ENCODE assay signal across 18 cellular contexts in the genomic region with DNA sequence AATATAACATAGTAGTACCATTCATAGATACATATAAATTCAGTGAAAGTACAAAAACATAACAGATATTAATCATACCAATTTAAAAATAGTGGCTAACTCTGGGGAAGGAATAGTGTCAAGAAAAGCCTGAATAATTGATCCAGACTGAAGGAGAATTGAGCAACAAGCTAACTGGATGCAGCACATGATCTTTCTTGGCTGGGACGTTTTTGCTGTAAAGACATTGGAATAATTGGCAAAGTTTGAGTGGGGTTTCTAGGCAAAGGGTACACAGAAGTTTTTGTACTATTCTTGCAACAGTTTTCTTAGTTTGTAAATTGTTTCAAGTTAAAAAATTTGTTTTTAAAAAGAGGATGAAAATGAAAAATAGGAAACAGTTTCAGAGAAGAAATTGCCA. TPM values are rescaled to one million over a fixed set of nuclear protein-coding genes. Genes with fewer than 3 reads are reported as not detected.
DNase-seq lines count a peak whose midpoint lies in the region; ATAC-seq lines count a peak whose summit lies in the region.
"Had no signal": no experiment of that assay in that cellular context is flagged by ENCODE, and none has a peak within 500 bp of the region (broad histone marks: within the 10 kb centered on the region; RNA-seq: fewer than 3 reads in every experiment).

No MANE protein-coding gene starts in this region.

- peaks cover 38% of the 10 kb centered on the region for H3K4me1 Mint-ChIP-seq in activated naive CD4-positive, alpha-beta T cell treated with anti-CD3 and anti-CD28 coated beads, Interleukin-2, amount 50 U/mL, for 24 hours

- H3K9me3 ChIP-seq in mesenchymal stem cell (ENCODE audit: control insufficient read depth, low read length) (no peaks in the 10 kb centered on the region), subcutaneous abdominal adipose tissue (ENCODE audit: control insufficient read depth in 5 of 5, low read length in 5 of 5) (no peaks in the 10 kb centered on the region)
- H3K9me3 ChIP-seq: MG63 had no signal

- H3K79me1 ChIP-seq in mesenchymal stem cell (replicated peaks; ENCODE audit: low read length, poor library complexity, severe bottlenecking) = no peaks in the 10 kb centered on the region

- no peak overlapping the region for H2BK15ac ChIP-seq in mesenchymal stem cell (ENCODE audit: low read depth, poor library complexity, severe bottlenecking)

- H3K4me3 Mint-ChIP-seq in activated naive CD4-positive, alpha-beta T cell treated with anti-CD3 and anti-CD28 coated beads, Interleukin-2, amount 50 U/mL, for 24 hours = peak overlapping the region; percentile 5

- H4K8ac ChIP-seq in mesenchymal stem cell (ENCODE audit: low read length) = no peak overlapping the region

- no peak overlapping the region for H4K91ac ChIP-seq in mesenchymal stem cell (ENCODE audit: low read length)

- ATAC-seq in activated naive CD4-positive, alpha-beta T cell treated with anti-CD3 and anti-CD28 coated beads, Interleukin-2, amount 50 U/mL, for 72 hours = no peak

- no peak overlapping the region for H3K4me3 ChIP-seq in mesenchymal stem cell (ENCODE audit: insufficient read depth in 1 of 2, low read depth in 1 of 2, low read length in 2 of 2)
- H3K4me3 ChIP-seq in subcutaneous abdominal adipose tissue (ENCODE audit: low read depth in 1 of 5, low read length in 5 of 5) = no peak overlapping the region
- H3K4me3 ChIP-seq: MG63 had no signal

- H3K36me3 ChIP-seq in mesenchymal stem cell (ENCODE audit: control insufficient read depth in 1 of 2, insufficient read depth in 2 of 2, low read depth in 1 of 2, low read length in 2 of 2) = no peaks in the 10 kb centered on the region
- H3K36me3 ChIP-seq in subcutaneous abdominal adipose tissue (ENCODE audit: control insufficient read depth in 5 of 5, insufficient read depth in 5 of 5, low read length in 5 of 5) = no peaks in the 10 kb centered on the region
- H3K36me3 ChIP-seq: MG63 had no signal

- H3K9me3 Mint-ChIP-seq in activated naive CD4-positive, alpha-beta T cell treated with anti-CD3 and anti-CD28 coated beads, Interleukin-2, amount 50 U/mL, for 24 hours = no peaks in the 10 kb centered on the region
- H3K9me3 Mint-ChIP-seq in activated naive CD4-positive, alpha-beta T cell treated with anti-CD3 and anti-CD28 coated beads, Interleukin-2, amount 50 U/mL, for 72 hours = no peaks in the 10 kb centered on the region

- H3K27me3 Mint-ChIP-seq in activated naive CD4-positive, alpha-beta T cell treated with anti-CD3 and anti-CD28 coated beads, Interleukin-2, amount 50 U/mL, for 24 hours = peaks cover 1% of the 10 kb centered on the region

- H3K4ac ChIP-seq in mesenchymal stem cell (ENCODE audit: low read depth in 1 of 2, low read length in 2 of 2) = no peak overlapping the region

- peak overlapping the region; percentile 38 for H3K9ac ChIP-seq in mesenchymal stem cell (ENCODE audit: low read length)
- H3K9ac ChIP-seq in subcutaneous abdominal adipose tissue (ENCODE audit: low read length in 5 of 5) = peak overlapping the region in 3 of 5 donors; percentile 20 to 60 (median 22)

- H2BK120ac ChIP-seq in mesenchymal stem cell (ENCODE audit: low read depth, low read length) = no peak overlapping the region

- H3K4me1 ChIP-seq in mesenchymal stem cell (ENCODE audit: control insufficient read depth, insufficient read depth, low read depth, low read length) = peaks cover 1% of the 10 kb centered on the region
- H3K4me1 ChIP-seq in subcutaneous abdominal adipose tissue (ENCODE audit: control insufficient read depth in 5 of 5, insufficient read depth in 5 of 5, low read length in 5 of 5) = peaks cover 0 to 43% (median 32%) of the 10 kb centered on the region in 5 donors

- H3K27ac ChIP-seq in mesenchymal stem cell (ENCODE audit: low read length, poor library complexity, severe bottlenecking) (no peak overlapping the region), subcutaneous abdominal adipose tissue (ENCODE audit: low read depth, low read length) (peak overlapping the region; percentile 100)
- H3K27ac ChIP-seq: C4-2B had no signal

- no peak for DNase-seq in activated naive CD4-positive, alpha-beta T cell treated with anti-CD3 and anti-CD28 coated beads, Interleukin-2, amount 50 U/mL, for 72 hours (ENCODE audit: low spot score in 2 of 2)
- DNase-seq in fibroblast of gingiva (ENCODE audit: low read depth) (peak; percentile 55), mesenchymal stem cell (no peak), 8988T (no peak), GM19238 (ENCODE audit: insufficient read length, low spot score) (no peak), DMS153 treated with DMSO at 0.1 percent for 48 hours (lab: John Stamatoyannopoulos, UW; ENCODE audit: unreplicated experiment) (no peak)
- DNase-seq: AML-193, DMS79 treated with DMSO at 0.1 percent for 48 hours, MG63, NCI-H1417, NCI-H187, NCI-H446, NCI-H526, OCI-M1, Right ventricle myocardium superior had no signal

- H3K23ac ChIP-seq in mesenchymal stem cell (ENCODE audit: low read length in 2 of 2) = no peak overlapping the region

- H3K36me3 Mint-ChIP-seq in activated naive CD4-positive, alpha-beta T cell treated with anti-CD3 and anti-CD28 coated beads, Interleukin-2, amount 50 U/mL, for 24 hours = no peaks in the 10 kb centered on the region
- peaks cover 9 to 17% of the 10 kb centered on the region in 2 donors for H3K36me3 Mint-ChIP-seq in activated naive CD4-positive, alpha-beta T cell treated with anti-CD3 and anti-CD28 coated beads, Interleukin-2, amount 50 U/mL, for 72 hours

- no peak overlapping the region for H2AFZ ChIP-seq in mesenchymal stem cell (ENCODE audit: low read depth, low read length)

- WGBS in mesenchymal stem cell = 88% methylated on average over 1 of the region's 1 CpG

- no peak overlapping the region for H2BK12ac ChIP-seq in mesenchymal stem cell (ENCODE audit: low read length in 2 of 2)

- no peaks in the 10 kb centered on the region for H3K27me3 ChIP-seq in mesenchymal stem cell (ENCODE audit: control insufficient read depth in 1 of 2, insufficient read depth in 1 of 2, low read length in 2 of 2)
- no peaks in the 10 kb centered on the region for H3K27me3 ChIP-seq in subcutaneous abdominal adipose tissue (ENCODE audit: control insufficient read depth in 5 of 5, insufficient read depth in 4 of 5, low read length in 5 of 5)
- H3K27me3 ChIP-seq: MG63 had no signal

- H3K18ac ChIP-seq in mesenchymal stem cell (ENCODE audit: low read depth in 1 of 2, low read length in 2 of 2) = no peak overlapping the region

- H3K4me2 ChIP-seq in mesenchymal stem cell (ENCODE audit: low read length, poor library complexity, severe bottlenecking) = no peak overlapping the region

- no peak overlapping the region for H2BK5ac ChIP-seq in mesenchymal stem cell (ENCODE audit: low read depth, low read length, poor library complexity, severe bottlenecking)

- no peak overlapping the region for H3K27ac Mint-ChIP-seq in activated naive CD4-positive, alpha-beta T cell treated with anti-CD3 and anti-CD28 coated beads, Interleukin-2, amount 50 U/mL, for 24 hours
- H3K27ac Mint-ChIP-seq in activated naive CD4-positive, alpha-beta T cell treated with anti-CD3 and anti-CD28 coated beads, Interleukin-2, amount 50 U/mL, for 72 hours = no peak overlapping the region

- H2AK5ac ChIP-seq in mesenchymal stem cell (ENCODE audit: low read length, severe bottlenecking) = no peak overlapping the region

- no peak overlapping the region for H3K14ac ChIP-seq in mesenchymal stem cell (ENCODE audit: low read length in 2 of 2)

RNA-seq across cellular contexts. Expression of a gene that starts 2.6 kb away (rescaled TPM):
- total RNA-seq in activated naive CD4-positive, alpha-beta T cell treated with anti-CD3 and anti-CD28 coated beads, Interleukin-2, amount 50 U/mL, for 72 hours = 10 to 100 TPM; 58.0 to 59.1 TPM
- 53.5 TPM for polyA plus RNA-seq in mesenchymal stem cell (2013, experiment 1 of 2)
- polyA plus RNA-seq in mesenchymal stem cell (2013, experiment 2 of 2) = 57.0 TPM
